ENCODE assay signal across 31 cellular contexts in genomic region chr13:49210669-49211068, GRCh38. TPM values are rescaled to one million over a fixed set of nuclear protein-coding genes. Genes with fewer than 3 reads are reported as not detected.
"Had no signal": no experiment of that assay in that cellular context is flagged by ENCODE, and none has a peak within 500 bp of the region (broad histone marks: within the 10 kb centered on the region; RNA-seq: fewer than 3 reads in every experiment).

No MANE protein-coding gene starts in this region.

- H3K4me1 ChIP-seq: colonic mucosa, gastrocnemius medialis, neural progenitor cell, psoas muscle, sigmoid colon, tibial artery had no signal

- H3K27me3 ChIP-seq: colonic mucosa, gastrocnemius medialis, neural progenitor cell, sigmoid colon, testis, tibial artery had no signal

- H3K9me3 ChIP-seq: colonic mucosa, gastrocnemius medialis, mucosa of descending colon, psoas muscle, sigmoid colon, testis, tibial artery had no signal

- H3K4me3 ChIP-seq: colonic mucosa, gastrocnemius medialis, lung, mucosa of descending colon, neural progenitor cell, psoas muscle, sigmoid colon, testis, tibial artery had no signal

- ATAC-seq: esophagus mucosa; gastrocnemius medialis; mucosa of descending colon; natural killer cell treated with Interleukin-12 subunit alpha and Interleukin-12 subunit beta and Interleukin-15 and Interleukin-18, amount 100 ng/mL, for 72 hours; psoas muscle; right cardiac atrium; stimulated activated memory B cell treated with anti-CD40 and anti-IgM and Interleukin-4, amounts not matched to agents 10 μg/mL and 1 μg/mL and 100 μg/mL, for 72 hours; stimulated activated naive CD8-positive, alpha-beta T cell treated with anti-CD3 and anti-CD28 coated beads, Interleukin-15, Interleukin-2, amounts not matched to agents 100 U/mL and 50 U/mL, for 24 hours had no signal

- FAIRE-seq: keratinocyte had no signal

- DNase-seq: colonic mucosa; effector CD8-positive, alpha-beta T cell; endodermal cell; foreskin fibroblast; gastrocnemius medialis; head of caudate nucleus; left ventricle myocardium superior; mesenchymal stem cell; mucosa of descending colon; naive B cell; nucleus accumbens; psoas muscle; right cardiac atrium; sigmoid colon; stimulated activated CD4-positive, alpha-beta T cell treated with anti-CD3 and anti-CD28 coated beads, Interleukin-4, amount 100 ng/mL, for 4 hours; stimulated activated naive CD8-positive, alpha-beta T cell treated with anti-CD3 and anti-CD28 coated beads, Interleukin-15, Interleukin-2, amounts not matched to agents 100 U/mL and 50 U/mL, for 24 hours; substantia nigra; testis; tibial artery had no signal

- H3K36me3 ChIP-seq: colonic mucosa had no signal

- H3K27ac ChIP-seq: colonic mucosa, epithelial cell of prostate, gastrocnemius medialis, neural progenitor cell, psoas muscle, sigmoid colon, testis, tibial artery had no signal

RNA-seq across cellular contexts. Expression of gene MLNR, which starts 9.5 kb away (rescaled TPM):
- total RNA-seq: colonic mucosa; esophagus mucosa; gastrocnemius medialis; glomerular endothelial cell; left ventricle myocardium superior; lung; mucosa of descending colon; natural killer cell treated with Interleukin-12 subunit alpha and Interleukin-12 subunit beta and Interleukin-15 and Interleukin-18, amount 100 ng/mL, for 72 hours; osteocyte; psoas muscle; renal cortical epithelial cell; right cardiac atrium; skeletal muscle tissue; urinary bladder had no signal
- polyA plus RNA-seq: keratinocyte, psoas muscle, right cardiac atrium, sigmoid colon, urinary bladder had no signal
